In genomic region chr11:35174666-35175065, GRCh38 we compare ENCODE assay signal across 11 cellular contexts. TPM values are rescaled to one million over a fixed set of nuclear protein-coding genes. Genes with fewer than 3 reads are reported as not detected.
A peak's percentile ranks its signal among the peaks of the same experiment; 100 is the strongest.
DNase-seq lines count a peak whose midpoint lies in the region; ATAC-seq, FAIRE-seq and TF ChIP-seq lines count a peak whose summit lies in the region.
"Had no signal": no experiment of that assay in that cellular context is flagged by ENCODE, and none has a peak within 500 bp of the region (broad histone marks: within the 10 kb centered on the region; RNA-seq: fewer than 3 reads in every experiment).

No MANE protein-coding gene starts in this region.

- H3F3A ChIP-seq in GM23338 (replicated peaks; ENCODE audit: low read depth): no peaks in the 10 kb centered on the region

- no peak for TF ChIP-seq POLR2A in spleen (IDR thresholded peaks at IDR 0.05)

- no peak for FAIRE-seq in urothelium cell line (lab: Jason Lieb, UNC)

- DNase-seq in GM23338 (ENCODE audit: low spot score) (no peak), T-cell (no peak), fibroblast of lung (ENCODE audit: low read depth in 2 of 2) (peak; percentile 84 to 92), spleen (no peak), hypothalamus (lab: John Stamatoyannopoulos, UW) (no peak), retina (no peak), urothelium cell line (ENCODE audit: low spot score) (no peak)
- no peak for DNase-seq in stimulated activated CD4-positive, alpha-beta T cell treated with anti-CD3 and anti-CD28 coated beads, Interleukin-4, amount 100 ng/mL, for 4 hours
- DNase-seq: NCI-H187 treated with DMSO at 0.1 percent for 48 hours had no signal

- H3K27ac ChIP-seq in GM23338 (ENCODE audit: low read depth) (no peak overlapping the region), fibroblast of lung (ENCODE audit: insufficient read depth, low read length) (peak overlapping the region; percentile 79), spleen (peak overlapping the region; percentile 71 to 96 (median 86))
- H3K27ac ChIP-seq: VCaP had no signal

- H3K27me3 ChIP-seq in GM23338 (ENCODE audit: insufficient read depth): no peaks in the 10 kb centered on the region
- no peaks in the 10 kb centered on the region for H3K27me3 ChIP-seq in fibroblast of lung (ENCODE audit: control insufficient read depth, insufficient read depth, low read length)
- H3K27me3 ChIP-seq in spleen (replicated peaks in 1 of 7): no peaks in the 10 kb centered on the region

- H4K20me1 ChIP-seq in GM23338 (replicated peaks; ENCODE audit: insufficient read depth) (no peaks in the 10 kb centered on the region), fibroblast of lung (ENCODE audit: control insufficient read depth, extremely low read depth, insufficient read depth, low read length) (no peaks in the 10 kb centered on the region)

- peaks cover 7% of the 10 kb centered on the region; the same call in 1 of the 2 replicates for H3K9me2 ChIP-seq in GM23338 (ENCODE audit: insufficient read depth)

- H3K27ac Mint-ChIP-seq in GM23338 (no peak overlapping the region), T-cell (peak overlapping the region; percentile 100)
- H3K27ac Mint-ChIP-seq: nephron had no signal

- H3K36me3 ChIP-seq in GM23338 (ENCODE audit: insufficient read depth) (no peaks in the 10 kb centered on the region), fibroblast of lung (ENCODE audit: control insufficient read depth, insufficient read depth, low read length) (peaks cover 17% of the 10 kb centered on the region), spleen (peaks cover 0 to 36% (median 30%) of the 10 kb centered on the region in 6 donors)

- no peak overlapping the region for H3K9ac ChIP-seq in fibroblast of lung (ENCODE audit: insufficient read depth, low read length)

- H3K4me3 ChIP-seq in GM23338 (no peak overlapping the region), fibroblast of lung (replicated peaks in 1 of 4; ENCODE audit: control extremely low read depth in 1 of 4, insufficient read depth in 1 of 4, low read depth in 3 of 4, low read length in 4 of 4) (no peak overlapping the region), spleen (peak overlapping the region in 1 of 8 donors; percentile 35)

- no peaks in the 10 kb centered on the region for H3K79me2 ChIP-seq in GM23338 (replicated peaks; ENCODE audit: insufficient read depth)
- H3K79me2 ChIP-seq in fibroblast of lung (ENCODE audit: control insufficient read depth, insufficient read depth, low read length): peaks cover 93% of the 10 kb centered on the region

- H3K4me1 ChIP-seq in GM23338 (ENCODE audit: insufficient read depth) (peaks cover 31% of the 10 kb centered on the region), fibroblast of lung (ENCODE audit: control insufficient read depth, extremely low read depth, insufficient read depth, low read length) (peaks cover 47% of the 10 kb centered on the region), spleen (peaks cover 47 to 100% (median 94%) of the 10 kb centered on the region in 6 donors)

- POLR2A ChIA-PET in T-cell (lab: Charles Lee): interaction anchor here (0.6 to 6.9 kb wide), 12 partner anchors 7 to 167 kb away, joined by 3 to 81 read pairs (median 4); partner anchors contain the start of gene CD44 (in 1 of the 2)

- no peak for TF ChIP-seq CTCF in GM23338 (conservative IDR thresholded peaks at IDR 0.05; ENCODE audit: low read depth in 2 of 2)
- no peak for TF ChIP-seq CTCF in fibroblast of lung (conservative IDR thresholded peaks at IDR 0.05 in 1 of 2, IDR thresholded peaks at IDR 0.05 in 1 of 2; ENCODE audit: low read depth in 1 of 2, low read length in 2 of 2)
- TF ChIP-seq CTCF in spleen (IDR thresholded peaks at IDR 0.05 in 8 of 11, conservative IDR thresholded peaks at IDR 0.05 in 3 of 11): no peak

- H3K4me3 Mint-ChIP-seq in GM23338 (no peak overlapping the region), T-cell (peak overlapping the region; percentile 26 to 69 (median 46))
- H3K4me3 Mint-ChIP-seq: nephron had no signal

- ATAC-seq in GM23338 (no peak), T-cell (replicated peaks in 1 of 4) (no peak)

- H3K27me3 Mint-ChIP-seq in GM23338 (ENCODE audit: insufficient read depth, low read depth, poor library complexity) (peaks cover 2% of the 10 kb centered on the region), T-cell (no peaks in the 10 kb centered on the region)

- H3K4me2 ChIP-seq in GM23338: 0 out of 2 replicates have a peak overlapping the region, but pooled peaks have one; percentile 49
- peak overlapping the region; percentile 33 for H3K4me2 ChIP-seq in fibroblast of lung (ENCODE audit: extremely low read depth, insufficient read depth, low read length)

- no peaks in the 10 kb centered on the region for H3K9me3 Mint-ChIP-seq in GM23338
- peaks cover 0 to 3% (median 0%) of the 10 kb centered on the region in 3 donors for H3K9me3 Mint-ChIP-seq in T-cell
- H3K9me3 Mint-ChIP-seq: nephron had no signal

- no peaks in the 10 kb centered on the region for H3K36me3 Mint-ChIP-seq in GM23338 (ENCODE audit: low read depth)
- peaks cover 73% of the 10 kb centered on the region for H3K36me3 Mint-ChIP-seq in T-cell

- H3K9me3 ChIP-seq in fibroblast of lung (ENCODE audit: control insufficient read depth, insufficient read depth, low read depth, low read length) (no peaks in the 10 kb centered on the region), spleen (no peaks in the 10 kb centered on the region)

- WGBS in spleen, 5 donors: 41 to 59% (median 52%) methylated on average over 3 of the region's 3 CpGs

- CTCF ChIA-PET in T-cell (lab: Charles Lee): interaction anchor here in 1 of 2 donors (0.6 to 1.8 kb wide), 7 partner anchors 9 to 250 kb away, joined by 3 to 5 read pairs (median 4); no protein-coding TSS in a partner anchor

- intact Hi-C loops in spleen (cut with DNase I; ENCODE audit: low total_unique reads): no loop called here

- H2AFZ ChIP-seq in GM23338 (no peak overlapping the region), fibroblast of lung (ENCODE audit: low read length) (no peak overlapping the region)

- H3K4me1 Mint-ChIP-seq in GM23338 (peaks cover 37% of the 10 kb centered on the region), T-cell (peaks cover 95 to 97% (median 96%) of the 10 kb centered on the region in 3 donors)

TF ChIP-seq in GM23338, 12 proteins besides CTCF, POLR2A, EP300 and RAD21:
- TF ChIP-seq NANOG (IDR thresholded peaks at IDR 0.05; ENCODE audit: borderline replicate concordance) (no peak), JUNB (IDR thresholded peaks at IDR 0.05; ENCODE audit: unreplicated experiment) (no peak), STAT1 (IDR thresholded peaks at IDR 0.05; ENCODE audit: unreplicated experiment) (no peak), POLR2AphosphoS5 (IDR thresholded peaks at IDR 0.05; ENCODE audit: low read depth) (no peak), EZH2 (IDR thresholded peaks at IDR 0.05; ENCODE audit: low read depth, unreplicated experiment) (no peak), ETS1 (IDR thresholded peaks at IDR 0.05) (no peak), CREB1 (CRISPR knock-in tag; IDR thresholded peaks at IDR 0.05; ENCODE audit: low read depth) (no peak), ZNF114 (CRISPR knock-in tag; IDR thresholded peaks at IDR 0.05) (no peak)

RNA-seq across cellular contexts. Expression of gene CD44, which starts 35.7 kb away (rescaled TPM):
- total RNA-seq in GM23338 (2014; rRNA removed; shearing (Covaris generic)): 8.3 and 10.1 TPM in 2 replicates
- polyA plus RNA-seq in GM23338 (2016; fragmentation: Nextera tagmentation; extraction: Ambion mirVana): 3.8 and 4.0 TPM in 2 replicates
- 1,000 to 10,000 TPM in 1 of 5 donors, 100 to 1,000 TPM in 4; 732 to 1,108 (median 781) TPM for total RNA-seq in T-cell
- 446 and 660 TPM in 2 replicates for total RNA-seq in fibroblast of lung
- 980 and 2,078 TPM in 2 replicates for polyA plus RNA-seq in fibroblast of lung
- 599 and 1,130 TPM in 2 replicates for polyA plus RNA-seq in fibroblast of lung (2012)
- polyA minus RNA-seq in fibroblast of lung (ENCODE audit: low replicate concordance): 898 and 1,775 TPM in 2 replicates
- 100 to 1,000 TPM; 200 to 521 (median 348) TPM for total RNA-seq in spleen
- 100 to 1,000 TPM in 1 of 3 donors, 10 to 100 TPM in 2; 60.9 to 103 (median 71.8) TPM for polyA plus RNA-seq in spleen

Comparison
In these comparisons a context has a peak if more than half of its experiments do, and no peak if none do; other contexts are left out.
1. DNase-seq: peak in fibroblast of lung (2 of 2); none in GM23338 (single experiment), T-cell (0 of 34), spleen (single experiment), stimulated activated CD4-positive, alpha-beta T cell treated with anti-CD3 and anti-CD28 coated beads, Interleukin-4, amount 100 ng/mL, for 4 hours (0 of 2), hypothalamus (0 of 51), retina (single experiment) and urothelium cell line (single experiment).
2. RNA of gene CD44, which starts 35.7 kb away (total RNA-seq): 732 to 1,108 TPM in T-cell, 446 to 660 TPM in fibroblast of lung and 200 to 521 TPM in spleen; 8.3 to 10.1 TPM in GM23338; every median in the first group is over 10 times any median in the second.